18 cellular contexts compared by ENCODE assay signal in genomic region chr3:10204921-10205320, GRCh38. TPM values are rescaled to one million over a fixed set of nuclear protein-coding genes. Genes with fewer than 3 reads are reported as not detected.
DNase-seq lines count a peak whose midpoint lies in the region; ATAC-seq, FAIRE-seq and TF ChIP-seq lines count a peak whose summit lies in the region.
"Had no signal": no experiment of that assay in that cellular context is flagged by ENCODE, and none has a peak within 500 bp of the region (broad histone marks: within the 10 kb centered on the region; RNA-seq: fewer than 3 reads in every experiment).

No MANE protein-coding gene starts in this region.

- no peaks in the 10 kb centered on the region for H4K20me1 ChIP-seq in keratinocyte (ENCODE audit: control insufficient read depth, extremely low read depth, insufficient read depth, low read length)

- no peaks in the 10 kb centered on the region for H3K9me1 ChIP-seq in keratinocyte (ENCODE audit: control insufficient read depth, extremely low read depth, insufficient read depth, low read length)

- H3K4me2 ChIP-seq in keratinocyte (ENCODE audit: control insufficient read depth, extremely low read depth, insufficient read depth, low read depth, low read length) = peak overlapping the region; percentile 45

- H3K4me1 ChIP-seq in adrenal gland (replicated peaks in 1 of 2) = peaks cover 26 to 30% of the 10 kb centered on the region in 2 donors
- peaks cover 39% of the 10 kb centered on the region for H3K4me1 ChIP-seq in keratinocyte (ENCODE audit: control insufficient read depth, extremely low read depth, insufficient read depth, low read length)
- H3K4me1 ChIP-seq: left ventricle myocardium inferior, testis had no signal

- in situ Hi-C loops in ACHN (cut with HindIII; ENCODE audit: low pct_ligation_motif_present, low pct_unique_long_range_greater_than_20kb, low sequenced_read_pairs) = no loop called here

- H2AFZ ChIP-seq in keratinocyte (ENCODE audit: control insufficient read depth, low read length) = no peak overlapping the region

- H3K27ac ChIP-seq in adrenal gland (peak overlapping the region; percentile 81 to 93 (median 91)), keratinocyte (ENCODE audit: control insufficient read depth, insufficient read depth, low read length) (peak overlapping the region; percentile 85), substantia nigra (ENCODE audit: low read depth, low read length, poor library complexity, severe bottlenecking) (peak overlapping the region; percentile 63)
- H3K27ac ChIP-seq: cardiac muscle cell, left ventricle myocardium inferior had no signal

- H3K4me3 ChIP-seq in adrenal gland (no peak overlapping the region), keratinocyte (ENCODE audit: control insufficient read depth in 2 of 3, extremely low read depth in 1 of 3, insufficient read depth in 2 of 3, low read depth in 1 of 3, low read length in 3 of 3) (no peak overlapping the region)
- H3K4me3 ChIP-seq: cardiac muscle cell, left ventricle myocardium inferior, testis had no signal

- DNase-seq in EL (peak; percentile 28), adrenal gland (no peak), keratinocyte (ENCODE audit: low read depth, low spot score) (no peak), substantia nigra (lab: John Stamatoyannopoulos, UW) (no peak), NCI-H526 treated with DMSO at 0.1 percent for 48 hours (lab: John Stamatoyannopoulos, UW) (no peak), ACHN (no peak), posterior vena cava (ENCODE audit: low spot score) (no peak)
- DNase-seq: activated CD4-positive, alpha-beta memory T cell treated with anti-CD3 and anti-CD28 coated beads, Interleukin-2, amount 10 ng/mL, durations not matched to agents 7 days and 5 days; activated gamma-delta T cell; DMS79; left ventricle myocardium inferior; NCI-H446; small intestine; testis had no signal

- no peak for TF ChIP-seq POLR2A in adrenal gland (IDR thresholded peaks at IDR 0.05)

- dilution Hi-C loops in keratinocyte (cut with MboI; ENCODE audit: extremely low pct_ligation_motif_present, low sequenced_read_pairs) = no loop called here

- intact Hi-C loops in adrenal gland (cut with DNase I) (no loop called here), posterior vena cava (cut with DNase I) (no loop called here)

- H3K27me3 ChIP-seq in adrenal gland = no peaks in the 10 kb centered on the region
- H3K27me3 ChIP-seq in keratinocyte (ENCODE audit: control insufficient read depth, extremely low read depth, insufficient read depth, low read length) = no peaks in the 10 kb centered on the region
- H3K27me3 ChIP-seq: cardiac muscle cell, testis had no signal

- H3K79me2 ChIP-seq in keratinocyte (ENCODE audit: control insufficient read depth, insufficient read depth, low read length) = no peaks in the 10 kb centered on the region

- 82 to 89% (median 86%) methylated on average over 2 of the region's 2 CpGs for WGBS in adrenal gland, 4 donors

- no peak for FAIRE-seq in keratinocyte (lab: Jason Lieb, UNC)
- FAIRE-seq: endometrium, GM12892, small intestine had no signal

- peaks cover 0 to 3% of the 10 kb centered on the region in 2 donors for H3K36me3 ChIP-seq in adrenal gland (replicated peaks in 1 of 2)
- H3K36me3 ChIP-seq in keratinocyte (ENCODE audit: control insufficient read depth in 2 of 2, extremely low read depth in 1 of 2, insufficient read depth in 2 of 2, low read length in 2 of 2) = peaks cover 2 to 4% of the 10 kb centered on the region in 2 experiments
- H3K36me3 ChIP-seq: cardiac muscle cell had no signal

- H3K9ac ChIP-seq in keratinocyte (ENCODE audit: control insufficient read depth, extremely low read depth, insufficient read depth, low read length) = peak overlapping the region; percentile 62

- no peaks in the 10 kb centered on the region for H3K9me3 ChIP-seq in adrenal gland (replicated peaks in 1 of 3)
- H3K9me3 ChIP-seq in keratinocyte (ENCODE audit: control insufficient read depth, low read depth, low read length) = no peaks in the 10 kb centered on the region
- H3K9me3 ChIP-seq: left ventricle myocardium inferior, testis had no signal

- TF ChIP-seq CTCF in adrenal gland (IDR thresholded peaks at IDR 0.05) = no peak
- no peak for TF ChIP-seq CTCF in keratinocyte (optimal IDR thresholded peaks at IDR 0.05 in 1 of 3, IDR thresholded peaks at IDR 0.05 in 1 of 3, conservative IDR thresholded peaks at IDR 0.05 in 1 of 3; ENCODE audit: extremely low read depth in 1 of 3, insufficient read depth in 2 of 3, low read length in 3 of 3)

- no peak for ATAC-seq in GM21723 (IDR thresholded peaks at IDR 0.05; ENCODE audit: unreplicated experiment)

RNA-seq across cellular contexts. Expression of gene IRAK2, which starts 40.2 kb away (rescaled TPM):
- total RNA-seq in adrenal gland = 1 to 10 TPM; 2.5 to 8.7 (median 6.4) TPM
- 1 to 10 TPM; 2.1 to 3.7 (median 2.3) TPM for polyA plus RNA-seq in adrenal gland
- 3.5 to 6.2 TPM (median 5.3 TPM) in 3 replicates for polyA plus RNA-seq in keratinocyte
- polyA plus RNA-seq in keratinocyte (2011; ENCODE audit: low read depth) = 2.1 TPM
- 4.0 and 5.0 TPM in 2 replicates for polyA plus RNA-seq in keratinocyte (2011; cell fraction: cytosol; rRNA removed)
- 7.8 and 8.2 TPM in 2 replicates for polyA plus RNA-seq in keratinocyte (2011; cell fraction: nucleus; rRNA removed)
- polyA plus RNA-seq in keratinocyte (2012; ENCODE audit: low replicate concordance) = 2.5 and 4.7 TPM in 2 replicates
- polyA minus RNA-seq in keratinocyte = 2.7 to 6.3 TPM (median 5.2 TPM) in 3 replicates
- polyA minus RNA-seq in keratinocyte (2011; cell fraction: cytosol; rRNA and poly(A)+ RNA removed) = 4.6 TPM
- 7.2 and 8.1 TPM in 2 replicates for polyA minus RNA-seq in keratinocyte (2011; cell fraction: nucleus; rRNA and poly(A)+ RNA removed)
- 1 to 10 TPM; 2.3 to 4.2 TPM for total RNA-seq in posterior vena cava

RNA-seq across cellular contexts. Expression of gene TATDN2, which starts 43.3 kb away (rescaled TPM):
- total RNA-seq in adrenal gland = 10 to 100 TPM; 17.3 to 34.8 (median 26.7) TPM
- polyA plus RNA-seq in adrenal gland = 10 to 100 TPM; 14.9 to 22.6 (median 16.7) TPM
- 13.4 to 20.0 TPM (median 13.8 TPM) in 3 replicates for polyA plus RNA-seq in keratinocyte
- 3.3 TPM for polyA plus RNA-seq in keratinocyte (2011; ENCODE audit: low read depth)
- polyA plus RNA-seq in keratinocyte (2011; cell fraction: cytosol; rRNA removed) = 14.8 and 16.2 TPM in 2 replicates
- 21.0 and 21.4 TPM in 2 replicates for polyA plus RNA-seq in keratinocyte (2011; cell fraction: nucleus; rRNA removed)
- polyA plus RNA-seq in keratinocyte (2012; ENCODE audit: low replicate concordance) = 13.3 and 26.3 TPM in 2 replicates
- polyA minus RNA-seq in keratinocyte = 28.0 to 33.6 TPM (median 29.8 TPM) in 3 replicates
- 11.7 TPM for polyA minus RNA-seq in keratinocyte (2011; cell fraction: cytosol; rRNA and poly(A)+ RNA removed)
- polyA minus RNA-seq in keratinocyte (2011; cell fraction: nucleus; rRNA and poly(A)+ RNA removed) = 15.5 and 25.2 TPM in 2 replicates
- 10 to 100 TPM; 22.2 to 25.3 TPM for total RNA-seq in posterior vena cava
